ENCODE assay signal across 8 cellular contexts in the genomic region with DNA sequence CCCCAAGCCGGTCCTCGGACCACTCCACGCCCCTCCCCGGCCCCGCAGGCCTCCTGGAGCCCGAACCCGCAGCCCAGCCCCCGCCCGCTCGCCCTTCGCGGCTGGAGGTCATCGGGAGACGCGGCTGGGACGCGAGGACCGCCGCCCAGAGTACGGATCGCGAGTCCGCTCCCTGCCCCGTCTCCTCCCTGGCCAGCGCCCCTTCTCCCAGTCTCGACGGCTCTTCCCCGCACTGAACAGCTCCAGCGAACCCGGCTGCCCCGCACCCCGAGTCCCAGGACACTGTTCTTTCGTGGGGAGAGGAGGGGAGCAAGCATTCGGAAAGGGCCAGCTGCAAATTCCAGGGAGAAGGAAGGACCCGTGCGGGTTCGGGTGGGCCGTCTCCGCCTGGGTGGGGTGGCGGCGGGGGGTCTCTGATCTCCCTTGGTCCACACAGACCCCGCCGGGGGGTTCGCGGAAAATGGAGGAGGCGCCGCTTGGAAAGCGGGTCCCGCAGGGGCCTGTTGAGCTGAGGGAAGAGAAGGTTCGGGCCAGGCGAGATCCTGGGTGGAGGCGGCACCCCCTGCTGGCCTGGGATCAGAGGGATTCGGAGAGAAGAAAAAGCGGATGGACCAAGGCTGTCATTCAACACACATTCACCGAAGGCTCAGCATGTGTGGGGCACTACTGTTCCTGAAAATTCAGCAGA. TPM values are rescaled to one million over a fixed set of nuclear protein-coding genes. Genes with fewer than 3 reads are reported as not detected.
DNase-seq lines count a peak whose midpoint lies in the region; ATAC-seq and TF ChIP-seq lines count a peak whose summit lies in the region.

No MANE protein-coding gene starts in this region.

- ATAC-seq in stimulated activated naive CD8-positive, alpha-beta T cell treated with anti-CD3 and anti-CD28 coated beads, Interleukin-15, Interleukin-2, amounts not matched to agents 100 U/mL and 50 U/mL, for 24 hours = no peak
- ATAC-seq in HG03460 (IDR thresholded peaks at IDR 0.05; ENCODE audit: unreplicated experiment) (no peak), HG03565 (IDR thresholded peaks at IDR 0.05; ENCODE audit: unreplicated experiment) (no peak)

- H3K4me2 ChIP-seq in H9 (ENCODE audit: insufficient read depth, insufficient read length, low read length) = peak overlapping the region; percentile 3

- H3K27ac Mint-ChIP-seq in CD8-positive, alpha-beta memory T cell = peak overlapping the region in 2 of 8 donors; percentile 23 to 43
- no peak overlapping the region for H3K27ac Mint-ChIP-seq in H9

- POLR2A ChIA-PET in CD8-positive, alpha-beta memory T cell (lab: Charles Lee) = interaction anchor here (0.6 to 1.1 kb wide), 3 partner anchors 155 to 469 kb away, joined by 3 to 4 read pairs (median 4); no protein-coding TSS in a partner anchor

- H2BK15ac ChIP-seq in H9 (ENCODE audit: low read depth, low read length) = no peak overlapping the region

- no peak overlapping the region for H3K9ac ChIP-seq in H9 (ENCODE audit: extremely low read depth, insufficient read length, low read length)

- H2AK5ac ChIP-seq in H9 (ENCODE audit: insufficient read length, low read length) = no peak overlapping the region

- no peak overlapping the region for H2BK120ac ChIP-seq in H9 (ENCODE audit: low read depth, low read length, poor library complexity, severe bottlenecking)

- H4K91ac ChIP-seq in H9 (ENCODE audit: insufficient read length, low read depth, low read length) = no peak overlapping the region

- no peak overlapping the region for H4K5ac ChIP-seq in H9 (ENCODE audit: insufficient read length, low read depth, low read length)

- H2BK5ac ChIP-seq in H9 (ENCODE audit: insufficient read length, low read length) = no peak overlapping the region

- H3K36me3 Mint-ChIP-seq in CD8-positive, alpha-beta memory T cell = peaks cover 0 to 7% (median 0%) of the 10 kb centered on the region in 3 donors
- H3K36me3 Mint-ChIP-seq in H9 (ENCODE audit: insufficient read depth in 1 of 3, low read depth in 3 of 3) = no peaks in the 10 kb centered on the region; a peak in 1 of 7 replicates

- H3K79me1 ChIP-seq in H9 (ENCODE audit: insufficient read depth, low read depth, low read length, poor library complexity, severe bottlenecking) = no peaks in the 10 kb centered on the region

- CTCF ChIA-PET in CD8-positive, alpha-beta memory T cell (lab: Charles Lee) = interaction anchor here (1.2 to 2.7 kb wide), 6 partner anchors 12 to 377 kb away, joined by 3 to 13 read pairs (median 4); partner anchors contain the start of gene HIC1

- DNase-seq in CD8-positive, alpha-beta memory T cell = peak in 1 of 5 donors; percentile 23
- DNase-seq in H9 (peak; percentile 75), RPMI8226 (peak; percentile 48), cerebellar cortex (ENCODE audit: low spot score) (peak; percentile 76), left kidney (ENCODE audit: low read depth, low spot score) (peak; percentile 91)
- DNase-seq in stimulated activated naive CD8-positive, alpha-beta T cell treated with anti-CD3 and anti-CD28 coated beads, Interleukin-15, Interleukin-2, amounts not matched to agents 100 U/mL and 50 U/mL, for 24 hours = peak; percentile 51

- peak overlapping the region; percentile 31 for H3K4me3 ChIP-seq in CD8-positive, alpha-beta memory T cell (ENCODE audit: low read length)

- no peaks in the 10 kb centered on the region for H4K20me1 ChIP-seq in H9 (ENCODE audit: control insufficient read depth, insufficient read depth, insufficient read length)

- H3K23me2 ChIP-seq in H9 (ENCODE audit: insufficient read length, low read depth, low read length, poor library complexity, severe bottlenecking) = peaks cover 23% of the 10 kb centered on the region

- H3K27me3 Mint-ChIP-seq in CD8-positive, alpha-beta memory T cell = peaks cover 24 to 31% of the 10 kb centered on the region in 2 donors
- peaks cover 85% of the 10 kb centered on the region for H3K27me3 Mint-ChIP-seq in H9 (ENCODE audit: low read depth)

- H3K4me3 Mint-ChIP-seq in CD8-positive, alpha-beta memory T cell = peak overlapping the region; percentile 80 to 92 (median 85)
- H3K4me3 Mint-ChIP-seq in H9 = peak overlapping the region; percentile 49 to 79

- no peaks in the 10 kb centered on the region for H3K9me3 ChIP-seq in CD8-positive, alpha-beta memory T cell (ENCODE audit: low read length)
- H3K9me3 ChIP-seq in H9 (ENCODE audit: control insufficient read depth, low read depth, low read length) = no peaks in the 10 kb centered on the region

- no peaks in the 10 kb centered on the region for H3K79me2 ChIP-seq in H9 (ENCODE audit: insufficient read depth, low read length)

- no peak overlapping the region for H3K18ac ChIP-seq in H9 (ENCODE audit: insufficient read length, low read depth, low read length)

- H2BK12ac ChIP-seq in H9 (ENCODE audit: insufficient read length, low read depth, low read length) = no peak overlapping the region

- H4K8ac ChIP-seq in H9 (replicated peaks; ENCODE audit: insufficient read length, low read depth, low read length) = no peak overlapping the region

- no peaks in the 10 kb centered on the region for H3K9me3 Mint-ChIP-seq in CD8-positive, alpha-beta memory T cell
- H3K9me3 Mint-ChIP-seq in H9 = peaks cover 5 to 6% of the 10 kb centered on the region in 2 experiments; a peak in 4 of 5 replicates

- H3K4ac ChIP-seq in H9 (ENCODE audit: low read depth, low read length) = no peak overlapping the region

- peaks cover 20 to 44% (median 24%) of the 10 kb centered on the region in 3 donors for H3K4me1 Mint-ChIP-seq in CD8-positive, alpha-beta memory T cell
- H3K4me1 Mint-ChIP-seq in H9 = peaks cover 10 to 20% of the 10 kb centered on the region in 2 experiments

- peaks cover 16% of the 10 kb centered on the region for H3K27me3 ChIP-seq in CD8-positive, alpha-beta memory T cell (ENCODE audit: insufficient read depth, low read length, poor library complexity, severe bottlenecking)
- H3K27me3 ChIP-seq in H9 (ENCODE audit: insufficient read depth, low read length) = peaks cover 62% of the 10 kb centered on the region

- H3K14ac ChIP-seq in H9 (ENCODE audit: insufficient read depth, low read length) = no peak overlapping the region

- no peak overlapping the region for H3K27ac ChIP-seq in CD8-positive, alpha-beta memory T cell (ENCODE audit: low read depth, low read length)
- no peak overlapping the region for H3K27ac ChIP-seq in H9 (ENCODE audit: insufficient read length, low read depth, low read length)

- no peak overlapping the region for H3K23ac ChIP-seq in H9 (ENCODE audit: insufficient read length, low read depth, low read length)

- peaks cover 31% of the 10 kb centered on the region for H3K4me1 ChIP-seq in CD8-positive, alpha-beta memory T cell (ENCODE audit: insufficient read depth, low read length)
- H3K4me1 ChIP-seq in H9 (ENCODE audit: insufficient read depth, low read length) = no peaks in the 10 kb centered on the region

- peak; percentile 49; the same call in 2 of the 3 replicates for TF ChIP-seq CTCF in H9 (conservative IDR thresholded peaks at IDR 0.05)

- no peak overlapping the region for H3T11ph ChIP-seq in H9 (ENCODE audit: low read length)

- H2BK20ac ChIP-seq in H9 (ENCODE audit: low read depth, low read length, poor library complexity, severe bottlenecking) = no peak overlapping the region

- no CpG with 5 or more reads among the region's 55 CpGs for WGBS in H9 (ENCODE audit: extremely low coverage, insufficient read length, low lambda C conversion rate)

- H2AFZ ChIP-seq in H9 (ENCODE audit: low read length) = no peak overlapping the region

- H3K56ac ChIP-seq in H9 (ENCODE audit: insufficient read length, low read depth, low read length) = no peak overlapping the region

- no peaks in the 10 kb centered on the region for H3K36me3 ChIP-seq in CD8-positive, alpha-beta memory T cell (ENCODE audit: insufficient read depth, low read length)

RNA-seq across cellular contexts. Expression of gene RTN4RL1, which starts 0.6 kb away (rescaled TPM):
- 1 to 10 TPM; 1.0 to 1.2 TPM for total RNA-seq in CD8-positive, alpha-beta memory T cell
- polyA plus RNA-seq in CD8-positive, alpha-beta memory T cell = 0.32 TPM
- 0.18 and 0.22 TPM in 2 replicates for total RNA-seq in H9 (2021)

RNA-seq across cellular contexts. Expression of gene DPH1, which starts 4.2 kb away (rescaled TPM):
- 10 to 100 TPM; 38.5 to 43.8 TPM for total RNA-seq in CD8-positive, alpha-beta memory T cell
- 33.2 TPM for polyA plus RNA-seq in CD8-positive, alpha-beta memory T cell
- 27.5 and 31.3 TPM in 2 replicates for total RNA-seq in H9 (2021)

RNA-seq across cellular contexts. Expression of gene OVCA2, which starts 16.1 kb away (rescaled TPM):
- 10 to 100 TPM; 54.2 to 56.2 TPM for total RNA-seq in CD8-positive, alpha-beta memory T cell
- polyA plus RNA-seq in CD8-positive, alpha-beta memory T cell = 60.0 TPM
- 24.2 and 24.6 TPM in 2 replicates for total RNA-seq in H9 (2021)

RNA-seq across cellular contexts. Expression of gene HIC1, which starts 29.1 kb away (rescaled TPM):
- total RNA-seq in CD8-positive, alpha-beta memory T cell = 10 to 100 TPM; 39.5 to 42.7 TPM
- 1.3 TPM for polyA plus RNA-seq in CD8-positive, alpha-beta memory T cell
- 1.8 and 2.7 TPM in 2 replicates for total RNA-seq in H9 (2021)
